In the genomic region with DNA sequence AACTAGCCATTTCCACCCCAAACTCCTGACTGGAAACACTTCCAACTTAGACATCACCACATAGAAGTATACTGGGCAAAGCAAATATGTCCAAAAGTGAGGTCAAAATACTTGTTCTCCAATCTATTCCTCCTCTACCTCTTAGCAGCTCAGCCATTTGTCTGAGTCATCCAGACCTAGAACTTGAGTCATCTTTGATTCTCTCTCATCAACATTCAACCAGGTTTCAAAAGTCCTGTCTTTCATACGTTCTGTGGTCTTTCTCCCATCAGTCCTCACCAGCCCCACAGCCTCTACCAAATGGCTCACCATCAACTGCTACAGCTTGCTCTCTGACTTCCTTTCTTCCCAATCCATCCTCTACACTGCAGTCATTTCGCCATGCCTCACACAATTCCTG, we compare ENCODE assay signal across 18 cellular contexts. TPM values are rescaled to one million over a fixed set of nuclear protein-coding genes. Genes with fewer than 3 reads are reported as not detected.
DNase-seq lines count a peak whose midpoint lies in the region; ATAC-seq and TF ChIP-seq lines count a peak whose summit lies in the region.
"Had no signal": no experiment of that assay in that cellular context is flagged by ENCODE, and none has a peak within 500 bp of the region (broad histone marks: within the 10 kb centered on the region; RNA-seq: fewer than 3 reads in every experiment).

No MANE protein-coding gene starts in this region.

- intact Hi-C loops in activated CD8-positive, alpha-beta T cell treated with anti-CD3 and anti-CD28 coated beads for 36 hours (cut with micrococcal nuclease) = no loop called here
- intact Hi-C loops in psoas muscle (cut with DNase I) = no loop called here

- peaks cover 49% of the 10 kb centered on the region for H3K36me3 Mint-ChIP-seq in activated CD8-positive, alpha-beta T cell treated with anti-CD3 and anti-CD28 coated beads for 36 hours (ENCODE audit: low read depth)
- H3K36me3 Mint-ChIP-seq in activated CD8-positive, alpha-beta T cell treated with anti-CD3 and anti-CD28 coated beads, Interleukin-2, amount 10 ng/mL, durations not matched to agents 7 days and 5 days (ENCODE audit: low read depth) = peaks cover 58% of the 10 kb centered on the region

- POLR2A ChIA-PET in activated CD8-positive, alpha-beta T cell treated with anti-CD3 and anti-CD28 coated beads for 36 hours (lab: Charles Lee) = interaction anchor here (1.3 to 2.2 kb wide), 2 partner anchors 11 to 12 kb away, joined by 3 to 6 read pairs; no protein-coding TSS in a partner anchor
- POLR2A ChIA-PET in activated CD8-positive, alpha-beta T cell treated with anti-CD3 and anti-CD28 coated beads, Interleukin-2, amount 10 ng/mL, durations not matched to agents 7 days and 5 days (lab: Charles Lee) = no interaction called here

- H3K36me3 ChIP-seq in brain microvascular endothelial cell (replicated peaks) = no peaks in the 10 kb centered on the region
- no peaks in the 10 kb centered on the region for H3K36me3 ChIP-seq in psoas muscle (ENCODE audit: insufficient read depth in 1 of 2, low read depth in 1 of 2)
- H3K36me3 ChIP-seq: SJCRH30, uterus had no signal

- TF ChIP-seq CTCF in activated CD8-positive, alpha-beta T cell treated with anti-CD3 and anti-CD28 coated beads for 36 hours (IDR thresholded peaks at IDR 0.05) = no peak
- no peak for TF ChIP-seq CTCF in brain microvascular endothelial cell (IDR thresholded peaks at IDR 0.05; ENCODE audit: low read depth, low read length, missing control alignments)
- TF ChIP-seq CTCF in psoas muscle (IDR thresholded peaks at IDR 0.05) = no peak

- peaks cover 25% of the 10 kb centered on the region for H3K9me3 ChIP-seq in psoas muscle
- H3K9me3 ChIP-seq: SJCRH30 had no signal

- peaks cover 9% of the 10 kb centered on the region for H3K9me3 Mint-ChIP-seq in activated CD8-positive, alpha-beta T cell treated with anti-CD3 and anti-CD28 coated beads for 36 hours
- H3K9me3 Mint-ChIP-seq in activated CD8-positive, alpha-beta T cell treated with anti-CD3 and anti-CD28 coated beads, Interleukin-2, amount 10 ng/mL, durations not matched to agents 7 days and 5 days (ENCODE audit: insufficient read depth) = peaks cover 5% of the 10 kb centered on the region

- CTCF ChIA-PET in activated CD8-positive, alpha-beta T cell treated with anti-CD3 and anti-CD28 coated beads for 36 hours (lab: Charles Lee) = interaction anchor here (1.1 to 4.8 kb wide), 2 partner anchors 7 to 10 kb away, joined by 3 to 37 read pairs; no protein-coding TSS in a partner anchor
- CTCF ChIA-PET in activated CD8-positive, alpha-beta T cell treated with anti-CD3 and anti-CD28 coated beads, Interleukin-2, amount 10 ng/mL, durations not matched to agents 7 days and 5 days (lab: Charles Lee) = interaction anchor here (0.7 kb wide), 1 partner anchor 338 kb away, joined by 3 read pairs; no protein-coding TSS in a partner anchor

- DNase-seq in activated CD8-positive, alpha-beta T cell treated with anti-CD3 and anti-CD28 coated beads for 36 hours = no peak
- DNase-seq in activated CD8-positive, alpha-beta T cell treated with anti-CD3 and anti-CD28 coated beads, Interleukin-2, amount 10 ng/mL, durations not matched to agents 7 days and 5 days = no peak
- DNase-seq in MV-4-11 (lab: John Stamatoyannopoulos, UW) = peak; percentile 34
- peak; percentile 11 for DNase-seq in brain microvascular endothelial cell
- DNase-seq in psoas muscle = no peak
- DNase-seq in NCI-H69 (lab: John Stamatoyannopoulos, UW) = no peak
- no peak for DNase-seq in NCI-H2081 treated with DMSO at 0.1 percent for 48 hours (lab: John Stamatoyannopoulos, UW)
- no peak for DNase-seq in T-helper 1 cell
- DNase-seq: activated CD4-positive, alpha-beta T cell treated with anti-CD3 and anti-CD28 coated beads for 48 hours; amniotic stem cell; foreskin melanocyte; H7; Kasumi-1; SJCRH30; uterus had no signal

- no peaks in the 10 kb centered on the region for H3K27me3 ChIP-seq in brain microvascular endothelial cell (replicated peaks)
- no peaks in the 10 kb centered on the region for H3K27me3 ChIP-seq in psoas muscle (ENCODE audit: insufficient read depth in 3 of 3, low read length in 2 of 3)
- H3K27me3 ChIP-seq: SJCRH30, uterus had no signal

- no peaks in the 10 kb centered on the region for H3K27me3 Mint-ChIP-seq in activated CD8-positive, alpha-beta T cell treated with anti-CD3 and anti-CD28 coated beads for 36 hours
- H3K27me3 Mint-ChIP-seq in activated CD8-positive, alpha-beta T cell treated with anti-CD3 and anti-CD28 coated beads, Interleukin-2, amount 10 ng/mL, durations not matched to agents 7 days and 5 days (ENCODE audit: low read depth) = no peaks in the 10 kb centered on the region

- peaks cover 47% of the 10 kb centered on the region for H3K4me1 Mint-ChIP-seq in activated CD8-positive, alpha-beta T cell treated with anti-CD3 and anti-CD28 coated beads for 36 hours (ENCODE audit: low read depth)
- H3K4me1 Mint-ChIP-seq in activated CD8-positive, alpha-beta T cell treated with anti-CD3 and anti-CD28 coated beads, Interleukin-2, amount 10 ng/mL, durations not matched to agents 7 days and 5 days (ENCODE audit: low read depth) = peaks cover 30% of the 10 kb centered on the region

- H3K27ac Mint-ChIP-seq in activated CD8-positive, alpha-beta T cell treated with anti-CD3 and anti-CD28 coated beads for 36 hours = peak overlapping the region; percentile 0
- H3K27ac Mint-ChIP-seq in activated CD8-positive, alpha-beta T cell treated with anti-CD3 and anti-CD28 coated beads, Interleukin-2, amount 10 ng/mL, durations not matched to agents 7 days and 5 days = no peak overlapping the region

- in situ Hi-C loops in brain microvascular endothelial cell (cut with HindIII; ENCODE audit: low pct_ligation_motif_present, low sequenced_read_pairs) = no loop called here

- peaks cover 8% of the 10 kb centered on the region for H3K4me1 ChIP-seq in psoas muscle
- H3K4me1 ChIP-seq: SJCRH30 had no signal

- H3K4me3 ChIP-seq in brain microvascular endothelial cell (ENCODE audit: low read depth, low read length) (no peak overlapping the region), psoas muscle (no peak overlapping the region)
- H3K4me3 ChIP-seq: SJCRH30, uterus had no signal

- 88 to 98% (median 93%) methylated on average over 2 of the region's 2 CpGs for WGBS in psoas muscle, 3 donors

- H3K27ac ChIP-seq in brain microvascular endothelial cell = no peak overlapping the region
- peak overlapping the region; percentile 60 for H3K27ac ChIP-seq in psoas muscle
- H3K27ac ChIP-seq: C4-2B, SJCRH30, uterus had no signal

- peak; percentile 66 for ATAC-seq in activated CD8-positive, alpha-beta T cell treated with anti-CD3 and anti-CD28 coated beads for 36 hours
- ATAC-seq in activated CD8-positive, alpha-beta T cell treated with anti-CD3 and anti-CD28 coated beads, Interleukin-2, amount 10 ng/mL, durations not matched to agents 7 days and 5 days = no peak
- ATAC-seq in psoas muscle = peak; percentile 19 to 44 (median 38)
- ATAC-seq: left lobe of liver, sciatic nerve had no signal

- H3K4me3 Mint-ChIP-seq in activated CD8-positive, alpha-beta T cell treated with anti-CD3 and anti-CD28 coated beads for 36 hours = no peak overlapping the region
- H3K4me3 Mint-ChIP-seq in activated CD8-positive, alpha-beta T cell treated with anti-CD3 and anti-CD28 coated beads, Interleukin-2, amount 10 ng/mL, durations not matched to agents 7 days and 5 days = no peak overlapping the region

RNA-seq across cellular contexts. Expression of a gene that starts 6.8 kb away (rescaled TPM):
- 10 to 100 TPM; 46.3 to 46.8 TPM for total RNA-seq in activated CD8-positive, alpha-beta T cell treated with anti-CD3 and anti-CD28 coated beads for 36 hours
- total RNA-seq in activated CD8-positive, alpha-beta T cell treated with anti-CD3 and anti-CD28 coated beads, Interleukin-2, amount 10 ng/mL, durations not matched to agents 7 days and 5 days = 10 to 100 TPM; 78.9 to 81.9 TPM
- total RNA-seq in psoas muscle = 10 to 100 TPM; 12.8 to 18.8 (median 16.5) TPM
- polyA plus RNA-seq in psoas muscle = 10 to 100 TPM in 1 of 3 donors, 1 to 10 TPM in 2; 5.7 to 11.1 (median 6.0) TPM

Comparison
In these comparisons a context has a peak if more than half of its experiments do, and no peak if none do; other contexts are left out.
1. DNase-seq: peak in MV-4-11 (single experiment) and brain microvascular endothelial cell (single experiment); none in activated CD8-positive, alpha-beta T cell treated with anti-CD3 and anti-CD28 coated beads for 36 hours (single experiment), activated CD8-positive, alpha-beta T cell treated with anti-CD3 and anti-CD28 coated beads, Interleukin-2, amount 10 ng/mL, durations not matched to agents 7 days and 5 days (single experiment), psoas muscle (0 of 2), NCI-H69 (single experiment), NCI-H2081 treated with DMSO at 0.1 percent for 48 hours (single experiment) and T-helper 1 cell (0 of 5).